Comparison of ENCODE assay signal across 19 cellular contexts in genomic region chr14:51929156-51929555, GRCh38.
DNase-seq lines count a peak whose midpoint lies in the region; ATAC-seq and TF ChIP-seq lines count a peak whose summit lies in the region.
"Had no signal": no experiment of that assay in that cellular context is flagged by ENCODE, and none has a peak within 500 bp of the region (broad histone marks: within the 10 kb centered on the region; RNA-seq: fewer than 3 reads in every experiment).

No MANE protein-coding gene starts in this region.

- no peak overlapping the region for H3K4me2 ChIP-seq in fibroblast of lung (ENCODE audit: extremely low read depth, insufficient read depth, low read length)

- H3K4me1 ChIP-seq in fibroblast of lung (ENCODE audit: control insufficient read depth, extremely low read depth, insufficient read depth, low read length) (no peaks in the 10 kb centered on the region), HAP-1 (peaks cover 5% of the 10 kb centered on the region), BE2C (peaks cover 11% of the 10 kb centered on the region)
- H3K4me1 ChIP-seq: colonic mucosa, uterus had no signal

- H3K27me3 Mint-ChIP-seq in activated T-cell treated with anti-CD3 and anti-CD28 coated beads, Interleukin-2, amount 50 U/mL, for 4 hours (ENCODE audit: low read depth): no peaks in the 10 kb centered on the region

- peaks cover 30 to 56% of the 10 kb centered on the region in 2 donors for H3K36me3 Mint-ChIP-seq in activated naive CD4-positive, alpha-beta T cell treated with anti-CD3 and anti-CD28 coated beads, Interleukin-2, amount 50 U/mL, for 72 hours
- H3K36me3 Mint-ChIP-seq in activated T-cell treated with anti-CD3 and anti-CD28 coated beads, Interleukin-2, amount 50 U/mL, for 4 hours (ENCODE audit: insufficient read depth): peaks cover 41% of the 10 kb centered on the region

- no peak overlapping the region for H2AFZ ChIP-seq in fibroblast of lung (ENCODE audit: low read length)

- H3K27me3 ChIP-seq in fibroblast of lung (ENCODE audit: control insufficient read depth, insufficient read depth, low read length) (no peaks in the 10 kb centered on the region), HAP-1 (ENCODE audit: low read depth) (no peaks in the 10 kb centered on the region), BE2C (no peaks in the 10 kb centered on the region)
- H3K27me3 ChIP-seq: colonic mucosa, uterus had no signal

- H3K27ac Mint-ChIP-seq in activated naive CD4-positive, alpha-beta T cell treated with anti-CD3 and anti-CD28 coated beads, Interleukin-2, amount 50 U/mL, for 72 hours: no peak overlapping the region

- no peaks in the 10 kb centered on the region for H4K20me1 ChIP-seq in fibroblast of lung (ENCODE audit: control insufficient read depth, extremely low read depth, insufficient read depth, low read length)

- H3K36me3 ChIP-seq in fibroblast of lung (ENCODE audit: control insufficient read depth, insufficient read depth, low read length) (no peaks in the 10 kb centered on the region), HAP-1 (replicated peaks) (no peaks in the 10 kb centered on the region), BE2C (no peaks in the 10 kb centered on the region)
- H3K36me3 ChIP-seq: colonic mucosa, uterus had no signal

- no peak overlapping the region for H3K4me3 ChIP-seq in fibroblast of lung (replicated peaks in 1 of 4; ENCODE audit: control extremely low read depth in 1 of 4, insufficient read depth in 1 of 4, low read depth in 3 of 4, low read length in 4 of 4)
- H3K4me3 ChIP-seq in HAP-1: no peak overlapping the region
- H3K4me3 ChIP-seq in BE2C (ENCODE audit: low read depth, low read length): no peak overlapping the region
- H3K4me3 ChIP-seq: colonic mucosa, mucosa of descending colon, uterus had no signal

- H3K4me1 Mint-ChIP-seq in activated T-cell treated with anti-CD3 and anti-CD28 coated beads, Interleukin-2, amount 50 U/mL, for 4 hours (ENCODE audit: low read depth): peaks cover 69% of the 10 kb centered on the region

- TF ChIP-seq CTCF in fibroblast of lung (conservative IDR thresholded peaks at IDR 0.05 in 1 of 2, IDR thresholded peaks at IDR 0.05 in 1 of 2; ENCODE audit: low read depth in 1 of 2, low read length in 2 of 2) (no peak), BE2C (IDR thresholded peaks at IDR 0.05; ENCODE audit: low read depth, low read length) (no peak)

- ATAC-seq in activated naive CD4-positive, alpha-beta T cell treated with anti-CD3 and anti-CD28 coated beads, Interleukin-2, amount 50 U/mL, for 72 hours: no peak
- no peak for ATAC-seq in activated T-cell treated with anti-CD3 and anti-CD28 coated beads, Interleukin-2, amount 50 U/mL, for 4 hours
- ATAC-seq: mucosa of descending colon had no signal

- H3K9me3 ChIP-seq in fibroblast of lung (ENCODE audit: control insufficient read depth, insufficient read depth, low read depth, low read length) (no peaks in the 10 kb centered on the region), HAP-1 (no peaks in the 10 kb centered on the region), BE2C (no peaks in the 10 kb centered on the region)
- H3K9me3 ChIP-seq: colonic mucosa, mucosa of descending colon, uterus had no signal

- H3K27ac ChIP-seq in fibroblast of lung (ENCODE audit: insufficient read depth, low read length): no peak overlapping the region
- H3K27ac ChIP-seq: colonic mucosa, uterus had no signal

- no peaks in the 10 kb centered on the region for H3K79me2 ChIP-seq in fibroblast of lung (ENCODE audit: control insufficient read depth, insufficient read depth, low read length)

- no peak overlapping the region for H3K4me3 Mint-ChIP-seq in activated T-cell treated with anti-CD3 and anti-CD28 coated beads, Interleukin-2, amount 50 U/mL, for 4 hours

- H3K9ac ChIP-seq in fibroblast of lung (ENCODE audit: insufficient read depth, low read length): no peak overlapping the region

- DNase-seq in AG20443 (ENCODE audit: low spot score): peak; percentile 21
- DNase-seq in NCI-H69 (lab: John Stamatoyannopoulos, UW): peak; percentile 27
- peak; percentile 25 to 70 for DNase-seq in fibroblast of lung (ENCODE audit: low read depth in 2 of 2)
- DNase-seq in non-pigmented ciliary epithelial cell (ENCODE audit: low read depth): peak; percentile 27
- no peak for DNase-seq in HAP-1 (ENCODE audit: low spot score in 2 of 2)
- DNase-seq in activated naive CD4-positive, alpha-beta T cell treated with anti-CD3 and anti-CD28 coated beads, Interleukin-2, amount 50 U/mL, for 72 hours (ENCODE audit: low spot score in 2 of 2): no peak
- no peak for DNase-seq in BE2C
- DNase-seq in activated T-cell treated with anti-CD3 and anti-CD28 coated beads, Interleukin-2, amount 50 U/mL, for 4 hours: no peak
- DNase-seq: amniotic stem cell; colonic mucosa; DMS79; erythroblast; MM.1S; mucosa of descending colon; NCI-H1930; NCI-H510A treated with DMSO at 0.1 percent for 48 hours; posterior cingulate gyrus; stimulated activated naive CD4-positive, alpha-beta T cell treated with Interleukin-2 at 50 U/mL for 16 hours; uterus had no signal

- in situ Hi-C loops in HAP-1 (cut with MboI; ENCODE audit: low sequenced_read_pairs): no loop called here

- H3K9me3 Mint-ChIP-seq in activated naive CD4-positive, alpha-beta T cell treated with anti-CD3 and anti-CD28 coated beads, Interleukin-2, amount 50 U/mL, for 72 hours: peaks cover 5 to 25% of the 10 kb centered on the region in 2 donors
- H3K9me3 Mint-ChIP-seq in activated T-cell treated with anti-CD3 and anti-CD28 coated beads, Interleukin-2, amount 50 U/mL, for 4 hours: no peaks in the 10 kb centered on the region

Comparison
In these comparisons a context has a peak if more than half of its experiments do, and no peak if none do; other contexts are left out.
1. DNase-seq: peak in AG20443 (single experiment), NCI-H69 (single experiment), fibroblast of lung (2 of 2) and non-pigmented ciliary epithelial cell (single experiment); none in HAP-1 (0 of 2), activated naive CD4-positive, alpha-beta T cell treated with anti-CD3 and anti-CD28 coated beads, Interleukin-2, amount 50 U/mL, for 72 hours (0 of 2), BE2C (single experiment) and activated T-cell treated with anti-CD3 and anti-CD28 coated beads, Interleukin-2, amount 50 U/mL, for 4 hours (single experiment).